In the genomic region with DNA sequence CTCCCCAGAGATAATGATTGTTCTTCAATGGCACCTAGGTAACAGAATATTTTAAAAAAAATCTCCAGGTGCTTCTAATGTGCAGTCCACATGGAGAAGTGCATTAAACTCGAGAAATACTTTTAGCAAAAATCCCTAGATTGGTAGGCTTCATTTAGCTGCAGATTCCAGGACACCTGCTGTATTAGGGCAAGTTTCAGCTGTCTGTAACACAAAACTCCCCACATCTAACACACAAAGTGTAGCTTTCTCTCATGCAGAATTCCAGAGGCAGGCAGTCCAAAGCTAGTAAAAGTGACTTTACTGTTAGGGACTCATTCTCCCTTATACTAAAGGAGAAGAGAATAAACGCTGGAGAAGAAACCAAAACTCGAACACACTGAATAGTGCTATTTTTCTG, we compare ENCODE assay signal across 1 cellular context.
TF ChIP-seq lines count a peak whose summit lies in the region.

No MANE protein-coding gene starts in this region.

TF ChIP-seq in GM23338, 12 proteins besides CTCF, POLR2A, EP300 and RAD21 (continued from another document):
- TF ChIP-seq, protein P1, sequence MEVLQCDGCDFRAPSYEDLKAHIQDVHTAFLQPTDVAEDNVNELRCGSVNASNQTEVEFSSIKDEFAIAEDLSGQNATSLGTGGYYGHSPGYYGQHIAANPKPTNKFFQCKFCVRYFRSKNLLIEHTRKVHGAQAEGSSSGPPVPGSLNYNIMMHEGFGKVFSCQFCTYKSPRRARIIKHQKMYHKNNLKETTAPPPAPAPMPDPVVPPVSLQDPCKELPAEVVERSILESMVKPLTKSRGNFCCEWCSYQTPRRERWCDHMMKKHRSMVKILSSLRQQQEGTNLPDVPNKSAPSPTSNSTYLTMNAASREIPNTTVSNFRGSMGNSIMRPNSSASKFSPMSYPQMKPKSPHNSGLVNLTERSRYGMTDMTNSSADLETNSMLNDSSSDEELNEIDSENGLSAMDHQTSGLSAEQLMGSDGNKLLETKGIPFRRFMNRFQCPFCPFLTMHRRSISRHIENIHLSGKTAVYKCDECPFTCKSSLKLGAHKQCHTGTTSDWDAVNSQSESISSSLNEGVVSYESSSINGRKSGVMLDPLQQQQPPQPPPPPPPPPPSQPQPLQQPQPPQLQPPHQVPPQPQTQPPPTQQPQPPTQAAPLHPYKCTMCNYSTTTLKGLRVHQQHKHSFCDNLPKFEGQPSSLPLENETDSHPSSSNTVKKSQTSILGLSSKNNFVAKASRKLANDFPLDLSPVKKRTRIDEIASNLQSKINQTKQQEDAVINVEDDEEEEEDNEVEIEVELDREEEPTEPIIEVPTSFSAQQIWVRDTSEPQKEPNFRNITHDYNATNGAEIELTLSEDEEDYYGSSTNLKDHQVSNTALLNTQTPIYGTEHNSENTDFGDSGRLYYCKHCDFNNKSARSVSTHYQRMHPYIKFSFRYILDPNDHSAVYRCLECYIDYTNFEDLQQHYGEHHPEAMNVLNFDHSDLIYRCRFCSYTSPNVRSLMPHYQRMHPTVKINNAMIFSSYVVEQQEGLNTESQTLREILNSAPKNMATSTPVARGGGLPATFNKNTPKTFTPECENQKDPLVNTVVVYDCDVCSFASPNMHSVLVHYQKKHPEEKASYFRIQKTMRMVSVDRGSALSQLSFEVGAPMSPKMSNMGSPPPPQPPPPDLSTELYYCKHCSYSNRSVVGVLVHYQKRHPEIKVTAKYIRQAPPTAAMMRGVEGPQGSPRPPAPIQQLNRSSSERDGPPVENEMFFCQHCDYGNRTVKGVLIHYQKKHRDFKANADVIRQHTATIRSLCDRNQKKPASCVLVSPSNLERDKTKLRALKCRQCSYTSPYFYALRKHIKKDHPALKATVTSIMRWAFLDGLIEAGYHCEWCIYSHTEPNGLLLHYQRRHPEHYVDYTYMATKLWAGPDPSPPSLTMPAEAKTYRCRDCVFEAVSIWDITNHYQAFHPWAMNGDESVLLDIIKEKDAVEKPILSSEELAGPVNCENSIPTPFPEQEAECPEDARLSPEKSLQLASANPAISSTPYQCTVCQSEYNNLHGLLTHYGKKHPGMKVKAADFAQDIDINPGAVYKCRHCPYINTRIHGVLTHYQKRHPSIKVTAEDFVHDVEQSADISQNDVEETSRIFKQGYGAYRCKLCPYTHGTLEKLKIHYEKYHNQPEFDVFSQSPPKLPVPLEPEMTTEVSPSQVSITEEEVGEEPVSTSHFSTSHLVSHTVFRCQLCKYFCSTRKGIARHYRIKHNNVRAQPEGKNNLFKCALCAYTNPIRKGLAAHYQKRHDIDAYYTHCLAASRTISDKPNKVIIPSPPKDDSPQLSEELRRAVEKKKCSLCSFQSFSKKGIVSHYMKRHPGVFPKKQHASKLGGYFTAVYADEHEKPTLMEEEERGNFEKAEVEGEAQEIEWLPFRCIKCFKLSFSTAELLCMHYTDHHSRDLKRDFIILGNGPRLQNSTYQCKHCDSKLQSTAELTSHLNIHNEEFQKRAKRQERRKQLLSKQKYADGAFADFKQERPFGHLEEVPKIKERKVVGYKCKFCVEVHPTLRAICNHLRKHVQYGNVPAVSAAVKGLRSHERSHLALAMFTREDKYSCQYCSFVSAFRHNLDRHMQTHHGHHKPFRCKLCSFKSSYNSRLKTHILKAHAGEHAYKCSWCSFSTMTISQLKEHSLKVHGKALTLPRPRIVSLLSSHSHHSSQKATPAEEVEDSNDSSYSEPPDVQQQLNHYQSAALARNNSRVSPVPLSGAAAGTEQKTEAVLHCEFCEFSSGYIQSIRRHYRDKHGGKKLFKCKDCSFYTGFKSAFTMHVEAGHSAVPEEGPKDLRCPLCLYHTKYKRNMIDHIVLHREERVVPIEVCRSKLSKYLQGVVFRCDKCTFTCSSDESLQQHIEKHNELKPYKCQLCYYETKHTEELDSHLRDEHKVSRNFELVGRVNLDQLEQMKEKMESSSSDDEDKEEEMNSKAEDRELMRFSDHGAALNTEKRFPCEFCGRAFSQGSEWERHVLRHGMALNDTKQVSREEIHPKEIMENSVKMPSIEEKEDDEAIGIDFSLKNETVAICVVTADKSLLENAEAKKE (CRISPR knock-in tag; IDR thresholded peaks at IDR 0.05), result no peak
- TF ChIP-seq NANOG (IDR thresholded peaks at IDR 0.05; ENCODE audit: borderline replicate concordance) (no peak), CREB1 (CRISPR knock-in tag; IDR thresholded peaks at IDR 0.05; ENCODE audit: low read depth) (no peak), STAT1 (IDR thresholded peaks at IDR 0.05; ENCODE audit: unreplicated experiment) (no peak), POLR2AphosphoS5 (IDR thresholded peaks at IDR 0.05; ENCODE audit: low read depth) (no peak), EZH2phosphoT487 (IDR thresholded peaks at IDR 0.05; ENCODE audit: unreplicated experiment) (no peak)
TF ChIP-seq in GM23338: peak in this region for 0.
